Comparison of ENCODE assay signal across 8 cellular contexts in genomic region chrX:1521459-1521956, GRCh38. TPM values are rescaled to one million over a fixed set of nuclear protein-coding genes. Genes with fewer than 3 reads are reported as not detected.
DNase-seq lines count a peak whose midpoint lies in the region; ATAC-seq and TF ChIP-seq lines count a peak whose summit lies in the region.

No MANE protein-coding gene starts in this region.

- H3K4me2 ChIP-seq in hepatocyte: no peak overlapping the region

- TF ChIP-seq CTCF in gastroesophageal sphincter (IDR thresholded peaks at IDR 0.05) (no peak), hepatocyte (IDR thresholded peaks at IDR 0.05; ENCODE audit: poor library complexity) (no peak)

- no peaks in the 10 kb centered on the region for H4K20me1 ChIP-seq in hepatocyte (ENCODE audit: insufficient read depth, poor library complexity, severe bottlenecking)

- H3K36me3 Mint-ChIP-seq in activated CD4-positive, alpha-beta memory T cell treated with anti-CD3 and anti-CD28 coated beads for 36 hours: peaks cover 21% of the 10 kb centered on the region

- CTCF ChIA-PET in activated CD4-positive, alpha-beta memory T cell treated with anti-CD3 and anti-CD28 coated beads for 36 hours (lab: Charles Lee): no interaction called here

- no peaks in the 10 kb centered on the region for H3K9me3 Mint-ChIP-seq in activated CD4-positive, alpha-beta memory T cell treated with anti-CD3 and anti-CD28 coated beads for 36 hours

- H3K4me3 Mint-ChIP-seq in activated CD4-positive, alpha-beta memory T cell treated with anti-CD3 and anti-CD28 coated beads for 36 hours: peak overlapping the region; percentile 73

- H3K4me1 Mint-ChIP-seq in activated CD4-positive, alpha-beta memory T cell treated with anti-CD3 and anti-CD28 coated beads for 36 hours (ENCODE audit: low read depth): peaks cover 52% of the 10 kb centered on the region

- no peak for TF ChIP-seq POLR2A in gastroesophageal sphincter (IDR thresholded peaks at IDR 0.05)

- ATAC-seq in GM21423 (IDR thresholded peaks at IDR 0.05; ENCODE audit: unreplicated experiment) (peak; percentile 87), HG03571 (IDR thresholded peaks at IDR 0.05; ENCODE audit: unreplicated experiment) (peak; percentile 87), gastroesophageal sphincter (no peak)

- no peak for TF ChIP-seq EP300 in gastroesophageal sphincter (IDR thresholded peaks at IDR 0.05)

- H3K9me3 ChIP-seq in mononuclear cell (ENCODE audit: low read depth, low read length) (no peaks in the 10 kb centered on the region), gastroesophageal sphincter (peaks cover 0 to 4% (median 0%) of the 10 kb centered on the region in 3 donors), hepatocyte (ENCODE audit: low read depth) (no peaks in the 10 kb centered on the region)

- no peaks in the 10 kb centered on the region for H3K27me3 Mint-ChIP-seq in activated CD4-positive, alpha-beta memory T cell treated with anti-CD3 and anti-CD28 coated beads for 36 hours

- POLR2A ChIA-PET in activated CD4-positive, alpha-beta memory T cell treated with anti-CD3 and anti-CD28 coated beads for 36 hours (lab: Charles Lee): no interaction called here

- H3K27ac Mint-ChIP-seq in activated CD4-positive, alpha-beta memory T cell treated with anti-CD3 and anti-CD28 coated beads for 36 hours: peak overlapping the region; percentile 97

- no peaks in the 10 kb centered on the region for H3K27me3 ChIP-seq in mononuclear cell (ENCODE audit: insufficient read depth, low read length)
- no peaks in the 10 kb centered on the region for H3K27me3 ChIP-seq in gastroesophageal sphincter
- no peaks in the 10 kb centered on the region for H3K27me3 ChIP-seq in hepatocyte

- H3K36me3 ChIP-seq in gastroesophageal sphincter (no peaks in the 10 kb centered on the region), hepatocyte (replicated peaks; ENCODE audit: insufficient read depth, low read depth) (no peaks in the 10 kb centered on the region)

- intact Hi-C loops in activated CD4-positive, alpha-beta memory T cell treated with anti-CD3 and anti-CD28 coated beads for 36 hours (cut with micrococcal nuclease): loop anchor here (10.0 kb wide), 1 partner anchor 1173 kb away; the partner anchor contains the start of gene CD99

- H3K4me3 ChIP-seq in GM08714 (ENCODE audit: low read length): peak overlapping the region; percentile 8; the same call in 1 of the 2 replicates
- peak overlapping the region; percentile 6 for H3K4me3 ChIP-seq in mononuclear cell (ENCODE audit: low read length)
- H3K4me3 ChIP-seq in gastroesophageal sphincter: no peak overlapping the region
- no peak overlapping the region for H3K4me3 ChIP-seq in hepatocyte

- 43 to 53% methylated on average over 6 to 9 of the region's 13 CpGs for whole genome bisulfite sequencing in gastroesophageal sphincter (ENCODE audit: low coverage in 1 of 2), 2 donors
- WGBS in hepatocyte (ENCODE audit: low lambda C conversion rate, missing lambda C conversion rate): 53% methylated on average over 12 of the region's 13 CpGs

- H2AFZ ChIP-seq in hepatocyte: no peak overlapping the region

- no peaks in the 10 kb centered on the region for H3K9me2 ChIP-seq in hepatocyte (replicated peaks; ENCODE audit: insufficient read depth)

- H3K27ac ChIP-seq in gastroesophageal sphincter: no peak overlapping the region
- H3K27ac ChIP-seq in hepatocyte: no peak overlapping the region

- H3K79me2 ChIP-seq in hepatocyte: no peaks in the 10 kb centered on the region

- H3K4me1 ChIP-seq in mononuclear cell (ENCODE audit: insufficient read depth, low read length): peaks cover 63% of the 10 kb centered on the region
- H3K4me1 ChIP-seq in gastroesophageal sphincter: no peaks in the 10 kb centered on the region
- no peaks in the 10 kb centered on the region for H3K4me1 ChIP-seq in hepatocyte (ENCODE audit: insufficient read depth)

- peak; percentile 85 for DNase-seq in activated CD4-positive, alpha-beta memory T cell treated with anti-CD3 and anti-CD28 coated beads for 36 hours
- DNase-seq in OCI-M1 (lab: John Stamatoyannopoulos, UW) (no peak), hepatocyte (ENCODE audit: low spot score) (no peak)

RNA-seq across cellular contexts. Expression of gene P2RY8, which starts 15.5 kb away (rescaled TPM):
- 10 to 100 TPM; 30.2 to 32.7 TPM for total RNA-seq in activated CD4-positive, alpha-beta memory T cell treated with anti-CD3 and anti-CD28 coated beads for 36 hours
- total RNA-seq in mononuclear cell (75.1 TPM), gastroesophageal sphincter (1 to 10 TPM in 3 of 4 donors, under 1 TPM in 1; 0.81 to 2.7 (median 1.8) TPM), hepatocyte (0.07 TPM in 1 of 2 replicates, not detected in the other)
- 0.54 TPM in 1 of 2 replicates, not detected in the other for polyA plus RNA-seq in hepatocyte

Comparison
In these comparisons a context has a peak if more than half of its experiments do, and no peak if none do; other contexts are left out.
1. H3K4me3 ChIP-seq: peak in GM08714 (single experiment) and mononuclear cell (single experiment); none in gastroesophageal sphincter (0 of 2) and hepatocyte (single experiment).
2. RNA of gene P2RY8, which starts 15.5 kb away (total RNA-seq): 75.1 TPM in mononuclear cell (single experiment) and 30.2 to 32.7 TPM in activated CD4-positive, alpha-beta memory T cell treated with anti-CD3 and anti-CD28 coated beads for 36 hours; 0.81 to 2.7 TPM in gastroesophageal sphincter and 0.07 TPM in hepatocyte; every median in the first group is over 4 times any median in the second.